In the genomic region with DNA sequence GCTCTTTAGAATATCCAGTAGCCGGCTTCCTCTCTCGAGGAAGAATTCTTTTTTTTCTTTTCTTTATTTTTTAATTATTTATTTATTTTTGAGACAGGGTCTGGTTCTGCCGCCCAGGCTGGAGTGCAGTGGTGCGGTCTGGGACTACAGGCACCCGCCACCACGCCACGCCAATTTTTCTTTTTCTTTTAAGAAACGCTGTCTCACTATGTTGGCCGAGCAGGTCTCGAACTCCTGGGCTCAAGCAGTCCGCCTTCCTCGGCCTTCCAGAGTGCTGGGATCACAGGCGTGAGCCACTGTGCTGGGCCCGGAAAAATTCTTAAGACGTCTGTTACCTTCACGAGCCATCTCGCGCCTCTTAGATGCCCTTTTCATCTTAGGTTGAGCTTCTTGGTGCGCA, we compare ENCODE assay signal across 8 cellular contexts. TPM values are rescaled to one million over a fixed set of nuclear protein-coding genes. Genes with fewer than 3 reads are reported as not detected.
DNase-seq lines count a peak whose midpoint lies in the region; ATAC-seq and TF ChIP-seq lines count a peak whose summit lies in the region.

No MANE protein-coding gene starts in this region.

- dilution Hi-C loops in mammary epithelial cell (cut with HindIII; ENCODE audit: low sequenced_read_pairs) = no loop called here

- H3K4me3 ChIP-seq in heart right ventricle (peak overlapping the region; percentile 61 to 91 (median 86)), mammary epithelial cell (replicated peaks in 1 of 3; ENCODE audit: insufficient read depth in 1 of 3, low read depth in 2 of 3, low read length in 3 of 3) (peak overlapping the region; percentile 95 to 98 (median 97)), mononuclear cell (ENCODE audit: low read length) (peak overlapping the region; percentile 84), vagina (peak overlapping the region; percentile 70 to 81)

- no peak for ATAC-seq in heart right ventricle
- ATAC-seq in left cardiac atrium = no peak
- ATAC-seq in HG02938 (IDR thresholded peaks at IDR 0.05; ENCODE audit: unreplicated experiment) = no peak
- no peak for ATAC-seq in GM21390 (IDR thresholded peaks at IDR 0.05; ENCODE audit: unreplicated experiment)

- no TSS peak for BruUV-seq in mammary epithelial cell (replicated peaks; lab: Mats Ljungman, UMichigan)

- H4K20me1 ChIP-seq in mammary epithelial cell (ENCODE audit: insufficient read depth, low read length) = no peaks in the 10 kb centered on the region

- H3K4me1 ChIP-seq in heart right ventricle (peaks cover 0 to 38% (median 29%) of the 10 kb centered on the region in 9 donors), mammary epithelial cell (ENCODE audit: insufficient read depth, low read length) (peaks cover 19% of the 10 kb centered on the region), mononuclear cell (ENCODE audit: insufficient read depth, low read length) (peaks cover 25% of the 10 kb centered on the region), vagina (peaks cover 35% of the 10 kb centered on the region)

- no peak for TF ChIP-seq POLR2A in vagina (IDR thresholded peaks at IDR 0.05)

- H3K9ac ChIP-seq in mammary epithelial cell (ENCODE audit: insufficient read depth, low read length) = no peak overlapping the region

- DNase-seq in heart right ventricle (no peak), left cardiac atrium (no peak), mammary epithelial cell (no peak), vagina (ENCODE audit: extremely low spot score in 2 of 2) (no peak), pons (ENCODE audit: low spot score) (no peak)

- peaks cover 39% of the 10 kb centered on the region for H3K79me2 ChIP-seq in mammary epithelial cell (ENCODE audit: insufficient read depth, low read length)

- intact Hi-C loops in heart right ventricle (cut with DNase I) = loop anchor here in 5 of 10 donors (5.0 to 10.0 kb wide), 6 partner anchors 166 to 388 kb away; no protein-coding TSS in a partner anchor
- intact Hi-C loops in left cardiac atrium (cut with DNase I) = loop anchor here (10.0 kb wide), 2 partner anchors 178 to 192 kb away; no protein-coding TSS in a partner anchor
- intact Hi-C loops in mammary epithelial cell (cut with micrococcal nuclease) = loop anchor here (2.0 to 10.0 kb wide), 2 partner anchors 90 to 388 kb away; a partner anchor contains a TSS
- intact Hi-C loops in vagina (cut with DNase I) = no loop called here

- H3K9me3 ChIP-seq in heart right ventricle (no peaks in the 10 kb centered on the region), mammary epithelial cell (replicated peaks; ENCODE audit: insufficient read depth, low read length) (no peaks in the 10 kb centered on the region), mononuclear cell (ENCODE audit: low read depth, low read length) (no peaks in the 10 kb centered on the region), vagina (no peaks in the 10 kb centered on the region)

- no peaks in the 10 kb centered on the region for H3K36me3 ChIP-seq in heart right ventricle
- H3K36me3 ChIP-seq in mammary epithelial cell (ENCODE audit: insufficient read depth, low read length) = no peaks in the 10 kb centered on the region
- H3K36me3 ChIP-seq in vagina = no peaks in the 10 kb centered on the region

- WGBS in heart right ventricle, 2 donors = 89 to 93% methylated on average over 19 of the region's 19 CpGs
- WGBS in mammary epithelial cell (ENCODE audit: low coverage, missing lambda C conversion rate) = 93% methylated on average over 19 of the region's 19 CpGs

- peak overlapping the region in 9 of 10 donors; percentile 94 to 99 (median 96) for H3K27ac ChIP-seq in heart right ventricle
- peak overlapping the region; percentile 55 for H3K27ac ChIP-seq in mammary epithelial cell (ENCODE audit: insufficient read depth, low read depth, low read length)
- H3K27ac ChIP-seq in vagina = peak overlapping the region; percentile 97

- H3K27me3 ChIP-seq in heart right ventricle (no peaks in the 10 kb centered on the region), mammary epithelial cell (ENCODE audit: insufficient read depth, low read length) (no peaks in the 10 kb centered on the region), mononuclear cell (ENCODE audit: insufficient read depth, low read length) (no peaks in the 10 kb centered on the region), vagina (no peaks in the 10 kb centered on the region)

- CTCF ChIA-PET in mammary epithelial cell (lab: Charles Lee; ENCODE audit: low non-redundant PET) = interaction anchor here (0.7 kb wide), 1 partner anchor 333 kb away, joined by 3 read pairs; a partner anchor contains a TSS

- H3K4me2 ChIP-seq in mammary epithelial cell (ENCODE audit: insufficient read depth, low read depth, low read length) = peak overlapping the region; percentile 96

- TF ChIP-seq CTCF in heart right ventricle (IDR thresholded peaks at IDR 0.05) = no peak
- TF ChIP-seq CTCF in mammary epithelial cell (conservative IDR thresholded peaks at IDR 0.05 in 1 of 2, IDR thresholded peaks at IDR 0.05 in 1 of 2; ENCODE audit: extremely low read depth in 1 of 2, insufficient read depth in 1 of 2, low read depth in 1 of 2, low read length in 2 of 2) = no peak
- TF ChIP-seq CTCF in vagina (IDR thresholded peaks at IDR 0.05) = no peak

- peak overlapping the region; percentile 98 for H2AFZ ChIP-seq in mammary epithelial cell (ENCODE audit: low read depth, low read length)

- in situ Hi-C loops in mammary epithelial cell (cut with MboI; ENCODE audit: low sequenced_read_pairs in 2 of 2) = loop anchor here in 1 of 2 donors (25.0 kb wide), 1 partner anchor 166 kb away; no protein-coding TSS in a partner anchor

RNA-seq across cellular contexts. Expression of a gene that starts 0.9 kb away (rescaled TPM):
- total RNA-seq in heart right ventricle (10 to 100 TPM; 26.3 to 34.3 (median 30.7) TPM), left cardiac atrium (10 to 100 TPM; 26.2 to 26.5 TPM), mammary epithelial cell (10 to 100 TPM; 66.2 to 67.9 TPM), mononuclear cell (26.6 TPM), vagina (35.4 TPM)
- polyA plus RNA-seq in heart right ventricle (10 to 100 TPM in 1 of 2 donors, 1 to 10 TPM in 1; 8.2 to 14.3 TPM), mammary epithelial cell (19.7 TPM)
- polyA minus RNA-seq in mammary epithelial cell = 147 TPM
